Comparison of ENCODE assay signal across 8 cellular contexts in genomic region chr16:83899272-83899897, GRCh38. TPM values are rescaled to one million over a fixed set of nuclear protein-coding genes. Genes with fewer than 3 reads are reported as not detected.
DNase-seq lines count a peak whose midpoint lies in the region; ATAC-seq and TF ChIP-seq lines count a peak whose summit lies in the region.

No MANE protein-coding gene starts in this region.

- TF ChIP-seq CTCF in DND-41 (IDR thresholded peaks at IDR 0.05; ENCODE audit: borderline replicate concordance, extremely low read depth, low read length, poor library complexity, severe bottlenecking), result no peak
- TF ChIP-seq CTCF in WERI-Rb-1 (IDR thresholded peaks at IDR 0.05; ENCODE audit: low read depth, low read length), result no peak

- peaks cover 33% of the 10 kb centered on the region for H3K4me1 ChIP-seq in DND-41 (ENCODE audit: insufficient read depth, low read length)

- H3K4me2 ChIP-seq in DND-41 (ENCODE audit: insufficient read depth, low read length), result peak overlapping the region; percentile 99

- H2AFZ ChIP-seq in DND-41 (ENCODE audit: low read depth, low read length), result peak overlapping the region; percentile 88

- no peaks in the 10 kb centered on the region for H3K9me3 ChIP-seq in DND-41 (ENCODE audit: insufficient read depth, low read length, severe bottlenecking)
- no peaks in the 10 kb centered on the region for H3K9me3 ChIP-seq in WERI-Rb-1 (ENCODE audit: severe bottlenecking)

- ATAC-seq in DND-41 (ENCODE audit: insufficient read depth, low read depth) (peak; percentile 62), GM21367 (IDR thresholded peaks at IDR 0.05; ENCODE audit: unreplicated experiment) (peak; percentile 45), left lobe of liver (peak; percentile 18)

- DNase-seq in DND-41 (peak; percentile 43), HT-29 (ENCODE audit: low spot score) (peak; percentile 57), WERI-Rb-1 (peak; percentile 13), cerebellar cortex (ENCODE audit: low spot score) (peak; percentile 24), left lobe of liver (ENCODE audit: low spot score) (peak; percentile 48), kidney glomerular epithelial cell (lab: John Stamatoyannopoulos, UW) (no peak)
- peak; percentile 27 to 62 for DNase-seq in stimulated activated CD4-positive, alpha-beta T cell treated with anti-CD3 and anti-CD28 coated beads, Interleukin-4, amount 100 ng/mL, for 4 hours

- peak overlapping the region; percentile 44 for H3K27ac ChIP-seq in DND-41 (ENCODE audit: low read length)
- peak overlapping the region; percentile 59 for H3K27ac ChIP-seq in WERI-Rb-1

- peaks cover 14% of the 10 kb centered on the region for H3K36me3 ChIP-seq in DND-41 (ENCODE audit: insufficient read depth, low read length)
- H3K36me3 ChIP-seq in WERI-Rb-1, result no peaks in the 10 kb centered on the region

- H3K9ac ChIP-seq in DND-41 (ENCODE audit: low read depth, low read length), result peak overlapping the region; percentile 80

- H3K4me3 ChIP-seq in DND-41 (ENCODE audit: low read depth in 1 of 2, low read length in 2 of 2) (peak overlapping the region; percentile 82 to 99; a peak in 3 of 4 replicates), WERI-Rb-1 (ENCODE audit: low read depth, low read length) (peak overlapping the region; percentile 47)

- peaks cover 15% of the 10 kb centered on the region for H3K79me2 ChIP-seq in DND-41 (ENCODE audit: insufficient read depth, low read length)

- H4K20me1 ChIP-seq in DND-41 (ENCODE audit: insufficient read depth, low read length), result peaks cover 12% of the 10 kb centered on the region

- H3K27me3 ChIP-seq in DND-41 (ENCODE audit: insufficient read depth, low read length, poor library complexity) (no peaks in the 10 kb centered on the region), WERI-Rb-1 (ENCODE audit: insufficient read depth, low read depth, severe bottlenecking) (no peaks in the 10 kb centered on the region)

RNA-seq across cellular contexts. Expression of gene MLYCD, which starts 0.5 kb away (rescaled TPM):
- 3.0 and 3.1 TPM in 2 replicates for total RNA-seq in HT-29 (2014; rRNA removed; shearing (Covaris generic))
- total RNA-seq in left lobe of liver, result 17.1 TPM

RNA-seq across cellular contexts. Expression of gene OSGIN1, which starts 53.7 kb away (rescaled TPM):
- 14.2 and 16.1 TPM in 2 replicates for total RNA-seq in HT-29 (2014; rRNA removed; shearing (Covaris generic))
- 89.4 TPM for total RNA-seq in left lobe of liver
